Comparison of ENCODE assay signal across 19 cellular contexts in genomic region chr6:108643184-108643583, GRCh38.
"Had no signal": no experiment of that assay in that cellular context is flagged by ENCODE, and none has a peak within 500 bp of the region (broad histone marks: within the 10 kb centered on the region; RNA-seq: fewer than 3 reads in every experiment).

No MANE protein-coding gene starts in this region.

- H3K4me1 ChIP-seq: colonic mucosa had no signal

- H3K4me3 ChIP-seq: colonic mucosa, dorsolateral prefrontal cortex, esophagus muscularis mucosa, spleen, thoracic aorta had no signal

- H3K27ac Mint-ChIP-seq: activated naive CD8-positive, alpha-beta T cell treated with anti-CD3 and anti-CD28 coated beads for 36 hours; naive B cell; T-cell had no signal

- H3K9me3 ChIP-seq: colonic mucosa, esophagus muscularis mucosa, spleen, thoracic aorta had no signal

- H3K4me3 Mint-ChIP-seq: activated naive CD8-positive, alpha-beta T cell treated with anti-CD3 and anti-CD28 coated beads for 36 hours; activated T-cell treated with anti-CD3 and anti-CD28 coated beads, Interleukin-2, amount 50 U/mL, for 4 hours; central memory CD8-positive, alpha-beta T cell; naive B cell; T-cell had no signal

- DNase-seq: activated CD4-positive, alpha-beta T cell treated with anti-CD3 and anti-CD28 coated beads for 4 hours; activated CD4-positive, alpha-beta T cell treated with anti-CD3 and anti-CD28 coated beads, Interleukin-2, amount 50 U/mL, for 48 hours; activated CD4-positive, CD25-positive, alpha-beta regulatory T cell; activated CD8-positive, alpha-beta memory T cell treated with anti-CD3 and anti-CD28 coated beads, Interleukin-2, amount 50 U/mL, for 48 hours; activated naive CD4-positive, alpha-beta T cell treated with Interleukin-2 at 50 U/mL for 16 hours; activated naive CD8-positive, alpha-beta T cell treated with anti-CD3 and anti-CD28 coated beads for 36 hours; activated T-cell treated with anti-CD3 and anti-CD28 coated beads, Interleukin-2, amount 50 U/mL, for 4 hours; colonic mucosa; dorsolateral prefrontal cortex; hippocampal formation; kidney glomerular epithelial cell; naive B cell; spleen; stimulated activated CD4-positive, alpha-beta T cell treated with anti-CD3 and anti-CD28 coated beads, Interleukin-4, amount 100 ng/mL, for 1 hour; stimulated activated naive CD4-positive, alpha-beta T cell treated with Interleukin-2 at 50 U/mL for 16 hours; T-cell had no signal

- H3K27me3 Mint-ChIP-seq: activated naive CD8-positive, alpha-beta T cell treated with anti-CD3 and anti-CD28 coated beads for 36 hours; central memory CD8-positive, alpha-beta T cell; naive B cell; T-cell had no signal

- H3K27me3 ChIP-seq: colonic mucosa, dorsolateral prefrontal cortex, esophagus muscularis mucosa, spleen had no signal

- H3K27ac ChIP-seq: colonic mucosa, dorsolateral prefrontal cortex, esophagus muscularis mucosa, spleen, thoracic aorta had no signal

- ATAC-seq: activated T-cell treated with anti-CD3 and anti-CD28 coated beads, Interleukin-2, amount 50 U/mL, for 4 hours; T-cell had no signal

- H3K9me3 Mint-ChIP-seq: activated naive CD8-positive, alpha-beta T cell treated with anti-CD3 and anti-CD28 coated beads for 36 hours; activated T-cell treated with anti-CD3 and anti-CD28 coated beads, Interleukin-2, amount 50 U/mL, for 4 hours; central memory CD8-positive, alpha-beta T cell; naive B cell; T-cell had no signal

- H3K36me3 ChIP-seq: colonic mucosa had no signal
